In genomic region chr21:33817663-33818433, GRCh38 we compare ENCODE assay signal across 2 cellular contexts.
TF ChIP-seq lines count a peak whose summit lies in the region.

No MANE protein-coding gene starts in this region.

TF ChIP-seq in SK-N-SH, 30 proteins besides CTCF, POLR2A, EP300 and RAD21 (continued from another document):
- no peak for TF ChIP-seq POLR2AphosphoS5 (IDR thresholded peaks at IDR 0.05; ENCODE audit: low read depth, low read length)
- TF ChIP-seq ZBTB33 (IDR thresholded peaks at IDR 0.05; ENCODE audit: borderline replicate concordance, low read depth) = no peak
- TF ChIP-seq NRF1 (IDR thresholded peaks at IDR 0.05; ENCODE audit: low read depth, low read length) = no peak
- no peak for TF ChIP-seq RFX5 (IDR thresholded peaks at IDR 0.05; ENCODE audit: low read length)

TF ChIP-seq in SK-N-SH treated with all-trans-retinoic acid at 6 μM for 48 hours, 23 proteins besides CTCF, POLR2A, EP300 and RAD21 (continued from another document):
- no peak for TF ChIP-seq ARNTL (CRISPR knock-in tag; IDR thresholded peaks at IDR 0.05; ENCODE audit: borderline replicate concordance, low read depth)
- TF ChIP-seq ZFP30 (CRISPR knock-in tag; IDR thresholded peaks at IDR 0.05) = no peak
- no peak for TF ChIP-seq ZC3H10 (CRISPR knock-in tag; IDR thresholded peaks at IDR 0.05)
- TF ChIP-seq ISL1 (CRISPR knock-in tag; IDR thresholded peaks at IDR 0.05) = no peak
